ENCODE assay signal across 8 cellular contexts in genomic region chr13:50635504-50635903, GRCh38.
DNase-seq lines count a peak whose midpoint lies in the region; ATAC-seq and TF ChIP-seq lines count a peak whose summit lies in the region.

No MANE protein-coding gene starts in this region.

- H3K9me3 ChIP-seq in body of pancreas, result no peaks in the 10 kb centered on the region
- no peaks in the 10 kb centered on the region for H3K9me3 ChIP-seq in ovary
- no peaks in the 10 kb centered on the region for H3K9me3 ChIP-seq in thyroid gland

- H3K27ac ChIP-seq in body of pancreas, result peak overlapping the region in 1 of 4 donors; percentile 54
- no peak overlapping the region for H3K27ac ChIP-seq in ovary
- H3K27ac ChIP-seq in thyroid gland, result no peak overlapping the region

- TF ChIP-seq CTCF in body of pancreas (IDR thresholded peaks at IDR 0.05), result no peak
- no peak for TF ChIP-seq CTCF in ovary (IDR thresholded peaks at IDR 0.05)
- TF ChIP-seq CTCF in thyroid gland (IDR thresholded peaks at IDR 0.05), result no peak

- peak; percentile 58 for TF ChIP-seq EP300 in ovary (IDR thresholded peaks at IDR 0.05)

- intact Hi-C loops in body of pancreas (cut with DNase I) (no loop called here), ovary (cut with DNase I) (no loop called here), thyroid gland (cut with DNase I) (no loop called here)

- H3K4me3 ChIP-seq in body of pancreas (no peak overlapping the region), ovary (no peak overlapping the region), thyroid gland (replicated peaks in 1 of 3) (no peak overlapping the region)

- H3K27me3 ChIP-seq in body of pancreas (no peaks in the 10 kb centered on the region), ovary (no peaks in the 10 kb centered on the region), thyroid gland (no peaks in the 10 kb centered on the region)

- peak in 2 of 4 donors; percentile 13 to 72 for DNase-seq in body of pancreas
- DNase-seq in ovary, result peak in 2 of 5 donors; percentile 13 to 52
- no peak for DNase-seq in thyroid gland
- DNase-seq in NCI-H774 (lab: John Stamatoyannopoulos, UW), result no peak
- no peak for DNase-seq in NCI-H2107 treated with DMSO at 0.1 percent for 48 hours (lab: John Stamatoyannopoulos, UW; ENCODE audit: unreplicated experiment)
- no peak for DNase-seq in RKO (ENCODE audit: low spot score)

- H3K4me1 ChIP-seq in body of pancreas, result no peaks in the 10 kb centered on the region
- no peaks in the 10 kb centered on the region for H3K4me1 ChIP-seq in ovary (ENCODE audit: insufficient read depth)
- no peaks in the 10 kb centered on the region for H3K4me1 ChIP-seq in thyroid gland

- H3K36me3 ChIP-seq in body of pancreas (replicated peaks in 1 of 2; ENCODE audit: insufficient read depth in 1 of 2, low read depth in 2 of 2) (no peaks in the 10 kb centered on the region), ovary (no peaks in the 10 kb centered on the region), thyroid gland (no peaks in the 10 kb centered on the region)

- no peak for TF ChIP-seq POLR2A in body of pancreas (IDR thresholded peaks at IDR 0.05)
- no peak for TF ChIP-seq POLR2A in ovary (IDR thresholded peaks at IDR 0.05)
- no peak for TF ChIP-seq POLR2A in thyroid gland (IDR thresholded peaks at IDR 0.05)

- 45 to 49% methylated on average over 3 of the region's 3 CpGs for WGBS in body of pancreas, 2 donors
- WGBS in ovary, 3 donors, result 9 to 15% (median 12%) methylated on average over 3 of the region's 3 CpGs
- 61 to 74% methylated on average over 3 of the region's 3 CpGs for WGBS in thyroid gland, 2 donors

- ATAC-seq in GM19035 (IDR thresholded peaks at IDR 0.05; ENCODE audit: unreplicated experiment) (peak; percentile 48), HG03108 (IDR thresholded peaks at IDR 0.05; ENCODE audit: unreplicated experiment) (peak; percentile 49), body of pancreas (peak; percentile 66)
